In genomic region chr20:37406010-37406998, GRCh38 we compare ENCODE assay signal across 8 cellular contexts.
DNase-seq lines count a peak whose midpoint lies in the region; ATAC-seq and TF ChIP-seq lines count a peak whose summit lies in the region.

No MANE protein-coding gene starts in this region.

- peak; percentile 54 for DNase-seq in ACHN
- peak; percentile 86 for DNase-seq in GM10248 (ENCODE audit: extremely low spot score)
- DNase-seq in NAMALWA (ENCODE audit: low spot score) = peak; percentile 57
- DNase-seq in activated CD4-positive, CD25-positive, alpha-beta regulatory T cell treated with anti-CD3 and anti-CD28 coated beads, Interleukin-2, amount 50 U/mL, for 72 hours = peak; percentile 48
- DNase-seq in endothelial cell (ENCODE audit: low spot score) = peak; percentile 48
- DNase-seq in naive B cell = no peak
- no peak for DNase-seq in thoracic aorta (ENCODE audit: low spot score)
- no peak for DNase-seq in dedifferentiated amniotic fluid mesenchymal stem cell (ENCODE audit: extremely low spot score)

- H3K4me3 Mint-ChIP-seq in endothelial cell (ENCODE audit: unreplicated experiment) (peak overlapping the region; percentile 83), naive B cell (peak overlapping the region; percentile 62 to 88 (median 76))

- POLR2A ChIA-PET in GM10248 (lab: Yijun Ruan, JAX) = no interaction called here

- no peaks in the 10 kb centered on the region for H3K9me3 Mint-ChIP-seq in endothelial cell (ENCODE audit: unreplicated experiment)
- H3K9me3 Mint-ChIP-seq in naive B cell = no peaks in the 10 kb centered on the region

- H3K4me3 ChIP-seq in thoracic aorta = peak overlapping the region; percentile 62

- CTCF ChIA-PET in GM10248 (lab: Yijun Ruan, JAX) = no interaction called here

- TF ChIP-seq CTCF in GM10248 (IDR thresholded peaks at IDR 0.05; ENCODE audit: control extremely low read depth, extremely low read depth, low read depth, missing control alignments) (no peak), endothelial cell (IDR thresholded peaks at IDR 0.05; ENCODE audit: unreplicated experiment) (no peak), thoracic aorta (IDR thresholded peaks at IDR 0.05) (no peak)

- in situ Hi-C loops in ACHN (cut with HindIII; ENCODE audit: low pct_ligation_motif_present, low pct_unique_long_range_greater_than_20kb, low sequenced_read_pairs) = no loop called here

- H3K9me3 ChIP-seq in thoracic aorta = no peaks in the 10 kb centered on the region

- H3K27me3 Mint-ChIP-seq in endothelial cell (ENCODE audit: unreplicated experiment) (peaks cover 11% of the 10 kb centered on the region), naive B cell (peaks cover 4 to 32% (median 18%) of the 10 kb centered on the region in 3 donors)

- peaks cover 14% of the 10 kb centered on the region for H3K36me3 ChIP-seq in thoracic aorta

- H3K27me3 ChIP-seq in thoracic aorta (replicated peaks; ENCODE audit: insufficient read depth) = no peaks in the 10 kb centered on the region

- no peak overlapping the region for H3K27ac ChIP-seq in thoracic aorta

- H3K36me3 Mint-ChIP-seq in endothelial cell (ENCODE audit: low read depth, unreplicated experiment) (peaks cover 8% of the 10 kb centered on the region), naive B cell (no peaks in the 10 kb centered on the region)

- peaks cover 0 to 37% of the 10 kb centered on the region in 2 donors for H3K4me1 ChIP-seq in thoracic aorta (ENCODE audit: control insufficient read depth in 1 of 2, low read depth in 2 of 2)

- H3K27ac Mint-ChIP-seq in endothelial cell (ENCODE audit: unreplicated experiment) (peak overlapping the region; percentile 52), naive B cell (peak overlapping the region in 2 of 6 donors; percentile 0 to 85)

- ATAC-seq in naive B cell (ENCODE audit: low read depth in 2 of 2) = peak; percentile 16 to 20
- no peak for ATAC-seq in thoracic aorta (ENCODE audit: insufficient number of reproducible peaks, low FRiP score, low read depth)

- peaks cover 30% of the 10 kb centered on the region for H3K4me1 Mint-ChIP-seq in endothelial cell (ENCODE audit: unreplicated experiment)
- peaks cover 29 to 41% (median 32%) of the 10 kb centered on the region in 3 donors for H3K4me1 Mint-ChIP-seq in naive B cell

Comparison
In these comparisons a context has a peak if more than half of its experiments do, and no peak if none do; other contexts are left out.
1. DNase-seq: peak in ACHN (single experiment), GM10248 (single experiment), NAMALWA (single experiment), activated CD4-positive, CD25-positive, alpha-beta regulatory T cell treated with anti-CD3 and anti-CD28 coated beads, Interleukin-2, amount 50 U/mL, for 72 hours (single experiment) and endothelial cell (single experiment); none in naive B cell (single experiment), thoracic aorta (single experiment) and dedifferentiated amniotic fluid mesenchymal stem cell (single experiment).